In the genomic region with DNA sequence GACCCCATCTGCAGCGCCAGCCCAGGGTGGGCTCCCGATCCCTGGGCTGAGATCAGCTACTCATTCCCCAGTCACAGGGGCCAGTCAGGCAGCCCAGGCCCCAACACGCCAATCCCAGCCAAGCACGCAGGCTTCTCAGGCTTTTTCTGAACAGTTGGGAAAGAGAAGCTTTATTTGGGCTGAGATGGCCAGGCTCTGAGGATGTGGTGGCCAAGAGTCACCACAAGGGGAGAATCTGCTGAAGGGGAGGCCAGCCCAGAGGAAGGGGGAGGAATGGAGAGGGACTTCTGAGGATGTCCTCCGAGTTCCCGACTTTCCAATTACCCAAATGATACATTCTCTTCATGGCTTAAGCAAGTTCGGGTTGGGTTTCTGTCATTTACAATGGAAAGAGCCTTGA, we compare ENCODE assay signal across 1 cellular context.
TF ChIP-seq lines count a peak whose summit lies in the region.

No MANE protein-coding gene starts in this region.

TF ChIP-seq in K562, 482 proteins besides CTCF, POLR2A, EP300 and RAD21:
- TF ChIP-seq HES1 (IDR thresholded peaks at IDR 0.05; ENCODE audit: low read depth) = no peak
- TF ChIP-seq, protein P1, sequence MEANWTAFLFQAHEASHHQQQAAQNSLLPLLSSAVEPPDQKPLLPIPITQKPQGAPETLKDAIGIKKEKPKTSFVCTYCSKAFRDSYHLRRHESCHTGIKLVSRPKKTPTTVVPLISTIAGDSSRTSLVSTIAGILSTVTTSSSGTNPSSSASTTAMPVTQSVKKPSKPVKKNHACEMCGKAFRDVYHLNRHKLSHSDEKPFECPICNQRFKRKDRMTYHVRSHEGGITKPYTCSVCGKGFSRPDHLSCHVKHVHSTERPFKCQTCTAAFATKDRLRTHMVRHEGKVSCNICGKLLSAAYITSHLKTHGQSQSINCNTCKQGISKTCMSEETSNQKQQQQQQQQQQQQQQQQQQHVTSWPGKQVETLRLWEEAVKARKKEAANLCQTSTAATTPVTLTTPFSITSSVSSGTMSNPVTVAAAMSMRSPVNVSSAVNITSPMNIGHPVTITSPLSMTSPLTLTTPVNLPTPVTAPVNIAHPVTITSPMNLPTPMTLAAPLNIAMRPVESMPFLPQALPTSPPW (CRISPR knock-in tag; IDR thresholded peaks at IDR 0.05) = peak; percentile 47; the same call in 1 of the 2 replicates
TF ChIP-seq in K562: peak in this region for 1.
